In genomic region chr3:98770261-98771039, GRCh38 we compare ENCODE assay signal across 10 cellular contexts. TPM values are rescaled to one million over a fixed set of nuclear protein-coding genes. Genes with fewer than 3 reads are reported as not detected.
A peak's percentile ranks its signal among the peaks of the same experiment; 100 is the strongest.
DNase-seq lines count a peak whose midpoint lies in the region; ATAC-seq and TF ChIP-seq lines count a peak whose summit lies in the region.
"Had no signal": no experiment of that assay in that cellular context is flagged by ENCODE, and none has a peak within 500 bp of the region (broad histone marks: within the 10 kb centered on the region; RNA-seq: fewer than 3 reads in every experiment).

No MANE protein-coding gene starts in this region.

- CTCF ChIA-PET in activated naive CD4-positive, alpha-beta T cell treated with anti-CD3 and anti-CD28 coated beads, Interleukin-2, amount 10 ng/mL, durations not matched to agents 7 days and 5 days (lab: Charles Lee): no interaction called here

- H3K27ac ChIP-seq in heart left ventricle (peak overlapping the region in 10 of 12 donors; percentile 22 to 77 (median 51)), upper lobe of left lung (peak overlapping the region; percentile 17 to 62 (median 48))
- H3K27ac ChIP-seq: BLaER1 had no signal

- TF ChIP-seq CTCF in heart left ventricle (IDR thresholded peaks at IDR 0.05) (no peak), upper lobe of left lung (IDR thresholded peaks at IDR 0.05) (no peak)

- no peak for TF ChIP-seq EP300 in upper lobe of left lung (IDR thresholded peaks at IDR 0.05)

- H3K4me1 ChIP-seq in heart left ventricle: peaks cover 2 to 65% (median 44%) of the 10 kb centered on the region in 12 donors
- peaks cover 11 to 17% (median 16%) of the 10 kb centered on the region in 4 donors for H3K4me1 ChIP-seq in upper lobe of left lung
- H3K4me1 ChIP-seq: BLaER1 had no signal

- H3K9me3 Mint-ChIP-seq in activated naive CD4-positive, alpha-beta T cell treated with anti-CD3 and anti-CD28 coated beads, Interleukin-2, amount 10 ng/mL, durations not matched to agents 7 days and 5 days: no peaks in the 10 kb centered on the region

- peaks cover 17% of the 10 kb centered on the region for H3K27me3 Mint-ChIP-seq in activated naive CD4-positive, alpha-beta T cell treated with anti-CD3 and anti-CD28 coated beads, Interleukin-2, amount 10 ng/mL, durations not matched to agents 7 days and 5 days

- no peak for TF ChIP-seq POLR2A in heart left ventricle (IDR thresholded peaks at IDR 0.05)
- no peak for TF ChIP-seq POLR2A in upper lobe of left lung (IDR thresholded peaks at IDR 0.05)

- H3K27me3 ChIP-seq in heart left ventricle: no peaks in the 10 kb centered on the region
- no peaks in the 10 kb centered on the region for H3K27me3 ChIP-seq in upper lobe of left lung
- H3K27me3 ChIP-seq in MG63: no peaks in the 10 kb centered on the region
- H3K27me3 ChIP-seq: BLaER1 had no signal

- DNase-seq in activated naive CD4-positive, alpha-beta T cell treated with anti-CD3 and anti-CD28 coated beads, Interleukin-2, amount 10 ng/mL, durations not matched to agents 7 days and 5 days: peak; percentile 40
- DNase-seq in activated naive CD4-positive, alpha-beta T cell treated with Interleukin-2 at 50 U/mL for 16 hours: no peak
- DNase-seq in heart left ventricle (peak in 4 of 5 donors; percentile 50 to 76 (median 56)), upper lobe of left lung (peak in 1 of 2 donors; percentile 76), MG63 (no peak), NCI-H146 treated with DMSO at 0.1 percent for 48 hours (lab: John Stamatoyannopoulos, UW; ENCODE audit: unreplicated experiment) (no peak)
- DNase-seq: stimulated activated CD4-positive, alpha-beta T cell treated with anti-CD3 and anti-CD28 coated beads, Interleukin-2, amount 100 ng/mL, for 48 hours had no signal

- H3K36me3 ChIP-seq in heart left ventricle (peaks cover 0 to 44% (median 25%) of the 10 kb centered on the region in 9 donors), upper lobe of left lung (peaks cover 0 to 3% (median 0%) of the 10 kb centered on the region in 4 donors), MG63 (no peaks in the 10 kb centered on the region)
- H3K36me3 ChIP-seq: BLaER1 had no signal

- H3K9me3 ChIP-seq in heart left ventricle: no peaks in the 10 kb centered on the region
- no peaks in the 10 kb centered on the region for H3K9me3 ChIP-seq in upper lobe of left lung
- no peaks in the 10 kb centered on the region for H3K9me3 ChIP-seq in MG63
- H3K9me3 ChIP-seq: BLaER1 had no signal

- ATAC-seq in HG03439 (IDR thresholded peaks at IDR 0.05; ENCODE audit: unreplicated experiment) (peak; percentile 83), heart left ventricle (peak; percentile 9 to 74 (median 55)), upper lobe of left lung (ENCODE audit: low FRiP score in 2 of 2) (peak; percentile 24 to 70)
- no peak for ATAC-seq in activated CD4-positive, CD25-positive, alpha-beta regulatory T cell treated with anti-CD3 and anti-CD28 coated beads, Interleukin-2, amount 50 U/mL, for 24 hours

- no peak overlapping the region for H3K27ac Mint-ChIP-seq in activated naive CD4-positive, alpha-beta T cell treated with anti-CD3 and anti-CD28 coated beads, Interleukin-2, amount 10 ng/mL, durations not matched to agents 7 days and 5 days

- H3K4me3 ChIP-seq in heart left ventricle (no peak overlapping the region), upper lobe of left lung (peak overlapping the region in 1 of 4 donors; percentile 22), MG63 (no peak overlapping the region)
- H3K4me3 ChIP-seq: BLaER1 had no signal

- WGBS in heart left ventricle, 4 donors: 72 to 84% (median 81%) methylated on average over 8 of the region's 8 CpGs
- WGBS in upper lobe of left lung, 2 donors: 52 to 65% methylated on average over 8 of the region's 8 CpGs

- no peaks in the 10 kb centered on the region for H3K36me3 Mint-ChIP-seq in activated naive CD4-positive, alpha-beta T cell treated with anti-CD3 and anti-CD28 coated beads, Interleukin-2, amount 10 ng/mL, durations not matched to agents 7 days and 5 days

- H3K4me3 Mint-ChIP-seq in activated naive CD4-positive, alpha-beta T cell treated with anti-CD3 and anti-CD28 coated beads, Interleukin-2, amount 10 ng/mL, durations not matched to agents 7 days and 5 days: no peak overlapping the region

- H3K4me1 Mint-ChIP-seq in activated naive CD4-positive, alpha-beta T cell treated with anti-CD3 and anti-CD28 coated beads, Interleukin-2, amount 10 ng/mL, durations not matched to agents 7 days and 5 days: peaks cover 8% of the 10 kb centered on the region

- intact Hi-C loops in heart left ventricle (cut with DNase I): loop anchor here in 1 of 10 donors (2.0 kb wide), 1 partner anchor 36 kb away; no protein-coding TSS in a partner anchor

RNA-seq across cellular contexts. Expression of gene ST3GAL6, which starts 7.3 kb away (rescaled TPM):
- total RNA-seq in heart left ventricle (10 to 100 TPM; 35.3 to 91.1 (median 64.5) TPM), upper lobe of left lung (10 to 100 TPM; 11.2 to 29.3 (median 24.5) TPM)
- 10 to 100 TPM; 37.3 to 95.9 TPM for polyA plus RNA-seq in heart left ventricle
- 1.4 and 2.0 TPM in 2 replicates for total RNA-seq in MG63 (2014; rRNA removed; shearing (Covaris generic); ENCODE audit: low replicate concordance)

Comparison
In these comparisons a context has a peak if more than half of its experiments do, and no peak if none do; other contexts are left out.
1. DNase-seq: peak in activated naive CD4-positive, alpha-beta T cell treated with anti-CD3 and anti-CD28 coated beads, Interleukin-2, amount 10 ng/mL, durations not matched to agents 7 days and 5 days (single experiment) and heart left ventricle (4 of 5); none in activated naive CD4-positive, alpha-beta T cell treated with Interleukin-2 at 50 U/mL for 16 hours (single experiment), MG63 (single experiment) and NCI-H146 treated with DMSO at 0.1 percent for 48 hours (single experiment).
2. ATAC-seq: peak in HG03439 (single experiment), heart left ventricle (4 of 4) and upper lobe of left lung (2 of 2); none in activated CD4-positive, CD25-positive, alpha-beta regulatory T cell treated with anti-CD3 and anti-CD28 coated beads, Interleukin-2, amount 50 U/mL, for 24 hours (0 of 2).